In the genomic region with DNA sequence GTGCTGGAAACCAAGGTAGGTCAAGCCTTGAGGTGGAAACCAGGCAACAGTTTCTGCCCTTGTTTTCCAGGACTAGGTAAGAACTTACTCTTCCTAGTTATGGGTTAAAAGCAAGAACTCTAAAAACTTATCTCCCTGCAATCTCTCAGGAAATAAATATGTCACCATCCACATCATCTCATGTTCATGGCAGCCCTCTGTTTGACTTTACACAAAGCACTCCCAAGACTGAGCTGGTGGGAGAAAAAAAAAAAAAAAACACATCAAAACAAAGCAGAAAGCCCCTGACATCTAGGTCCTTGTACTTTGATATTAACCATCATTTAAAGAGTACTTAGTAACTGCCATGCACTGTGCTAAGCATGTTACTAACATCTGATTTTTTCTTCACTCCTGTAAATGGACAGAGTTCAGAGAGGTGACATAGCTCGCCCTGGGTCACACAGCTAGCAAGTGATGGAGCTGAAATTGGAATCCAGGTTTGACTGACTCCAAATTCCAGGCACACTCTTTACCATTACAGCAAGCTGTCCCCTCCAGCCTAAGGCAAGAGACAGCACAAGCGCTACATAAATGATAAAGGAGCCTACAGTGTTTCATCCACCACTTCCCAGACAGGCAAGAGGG, we compare ENCODE assay signal across 13 cellular contexts.
DNase-seq lines count a peak whose midpoint lies in the region; ATAC-seq and TF ChIP-seq lines count a peak whose summit lies in the region.
"Had no signal": no experiment of that assay in that cellular context is flagged by ENCODE, and none has a peak within 500 bp of the region (broad histone marks: within the 10 kb centered on the region; RNA-seq: fewer than 3 reads in every experiment).

No MANE protein-coding gene starts in this region.

- H3K9me2 ChIP-seq in SK-N-SH, result no peaks in the 10 kb centered on the region

- 72% methylated on average over 2 of the region's 2 CpGs for WGBS in SK-N-SH (ENCODE audit: low lambda C conversion rate)

- H3K4me2 ChIP-seq in SK-N-SH, result no peak overlapping the region; the same call in 1 of the 2 replicates
- H3K4me2 ChIP-seq: BLaER1 treated with 17β-estradiol and CSF1 and Interleukin-3, amounts not matched to agents 10 nM and 100 nM had no signal

- no peaks in the 10 kb centered on the region for H3K79me2 ChIP-seq in SK-N-SH (ENCODE audit: insufficient read depth)

- H3K27ac ChIP-seq in SK-N-SH (ENCODE audit: low read depth in 2 of 2, low read length in 1 of 2), result peak overlapping the region in 1 of 2 experiments; percentile 99; a peak in 2 of 4 replicates
- peak overlapping the region; percentile 93 to 95 for H3K27ac ChIP-seq in breast epithelium
- H3K27ac ChIP-seq: BLaER1 treated with 17β-estradiol and CSF1 and Interleukin-3, amounts not matched to agents 10 nM and 100 nM; ovary had no signal

- H3K27ac Mint-ChIP-seq in type B pancreatic cell, result peak overlapping the region; percentile 94

- H3K4me1 ChIP-seq in SK-N-SH (ENCODE audit: control insufficient read depth in 1 of 2, insufficient read depth in 2 of 2, low read depth in 1 of 2, low read length in 1 of 2) (peaks cover 5 to 62% of the 10 kb centered on the region in 2 experiments; a peak in 3 of 4 replicates), breast epithelium (peaks cover 0 to 5% of the 10 kb centered on the region in 2 donors), mucosa of stomach (ENCODE audit: control insufficient read depth, insufficient read depth, low read length) (peaks cover 36% of the 10 kb centered on the region)

- peak overlapping the region; percentile 42 for H3K4me3 Mint-ChIP-seq in type B pancreatic cell

- H3K27me3 ChIP-seq in SK-N-SH (ENCODE audit: insufficient read depth), result no peaks in the 10 kb centered on the region
- no peaks in the 10 kb centered on the region for H3K27me3 ChIP-seq in breast epithelium
- no peaks in the 10 kb centered on the region for H3K27me3 ChIP-seq in mucosa of stomach (ENCODE audit: control insufficient read depth, insufficient read depth, low read length)
- H3K27me3 ChIP-seq: BLaER1 treated with 17β-estradiol and CSF1 and Interleukin-3, amounts not matched to agents 10 nM and 100 nM; ovary had no signal

- peaks cover 5% of the 10 kb centered on the region for H3K36me3 Mint-ChIP-seq in type B pancreatic cell

- no peak for TF ChIP-seq RAD21 in SK-N-SH (IDR thresholded peaks at IDR 0.05; ENCODE audit: low read length)

- POLR2A ChIA-PET in SK-N-SH (lab: Yijun Ruan, JAX), result no interaction called here

- H3K9ac ChIP-seq in SK-N-SH, result no peak overlapping the region
- peak overlapping the region; percentile 57 for H3K9ac ChIP-seq in mucosa of stomach (ENCODE audit: low read length)
- H3K9ac ChIP-seq: BLaER1 treated with 17β-estradiol and CSF1 and Interleukin-3, amounts not matched to agents 10 nM and 100 nM had no signal

- no peaks in the 10 kb centered on the region for H3K27me3 Mint-ChIP-seq in type B pancreatic cell

- intact Hi-C loops in breast epithelium (cut with DNase I; ENCODE audit: low total_unique reads), result no loop called here

- TF ChIP-seq EP300 in SK-N-SH (IDR thresholded peaks at IDR 0.05; ENCODE audit: borderline replicate concordance in 1 of 2, low read depth in 1 of 2, low read length in 1 of 2), result no peak

- H3K36me3 ChIP-seq in SK-N-SH (replicated peaks in 1 of 2; ENCODE audit: control insufficient read depth in 1 of 2, insufficient read depth in 2 of 2, low read length in 1 of 2), result no peaks in the 10 kb centered on the region
- no peaks in the 10 kb centered on the region for H3K36me3 ChIP-seq in breast epithelium
- no peaks in the 10 kb centered on the region for H3K36me3 ChIP-seq in mucosa of stomach (ENCODE audit: control insufficient read depth, insufficient read depth, low read length)
- H3K36me3 ChIP-seq: BLaER1 treated with 17β-estradiol and CSF1 and Interleukin-3, amounts not matched to agents 10 nM and 100 nM; ovary had no signal

- H3K4me1 Mint-ChIP-seq in type B pancreatic cell (ENCODE audit: unreplicated experiment), result peaks cover 35% of the 10 kb centered on the region

- peak overlapping the region; percentile 73; the same call in 1 of the 2 replicates for H2AFZ ChIP-seq in SK-N-SH (ENCODE audit: low read depth)

- H3K9me3 ChIP-seq in SK-N-SH (no peaks in the 10 kb centered on the region), breast epithelium (no peaks in the 10 kb centered on the region), mucosa of stomach (ENCODE audit: control insufficient read depth, low read length) (no peaks in the 10 kb centered on the region)
- H3K9me3 ChIP-seq: BLaER1 treated with 17β-estradiol and CSF1 and Interleukin-3, amounts not matched to agents 10 nM and 100 nM; ovary had no signal

- peaks cover 5% of the 10 kb centered on the region for H3F3A ChIP-seq in SK-N-SH (replicated peaks; ENCODE audit: insufficient read depth)

- ATAC-seq in SK-N-SH treated with all-trans-retinoic acid at 6 μM for 48 hours (no peak), esophagus mucosa (no peak)

- TF ChIP-seq CTCF in SK-N-SH (IDR thresholded peaks at IDR 0.05) (no peak), breast epithelium (IDR thresholded peaks at IDR 0.05) (no peak), type B pancreatic cell (conservative IDR thresholded peaks at IDR 0.05) (no peak), GM10266 (IDR thresholded peaks at IDR 0.05; ENCODE audit: control insufficient read depth, insufficient read depth, low read depth, missing control alignments) (no peak)

- H3K4me3 ChIP-seq in SK-N-SH (ENCODE audit: low read depth in 2 of 2, low read length in 1 of 2), result no peak overlapping the region
- H3K4me3 ChIP-seq in breast epithelium, result peak overlapping the region in 2 of 3 donors; percentile 18 to 39
- H3K4me3 ChIP-seq in mucosa of stomach (ENCODE audit: low read length), result peak overlapping the region; percentile 33
- H3K4me3 ChIP-seq: BLaER1 treated with 17β-estradiol and CSF1 and Interleukin-3, amounts not matched to agents 10 nM and 100 nM; ovary had no signal

- TF ChIP-seq POLR2A in breast epithelium (IDR thresholded peaks at IDR 0.05), result no peak

- DNase-seq in SK-N-SH (no peak), breast epithelium (ENCODE audit: low spot score in 2 of 2) (no peak), type B pancreatic cell (ENCODE audit: extremely low spot score, unreplicated experiment) (no peak), GM10266 (ENCODE audit: extremely low spot score) (no peak)
- no peak for DNase-seq in stimulated activated CD4-positive, alpha-beta T cell treated with anti-CD3 and anti-CD28 coated beads, Interleukin-4, amount 100 ng/mL, for 1 hour
- DNase-seq: effector memory CD4-positive, alpha-beta T cell; NCI-H446; ovary; stimulated activated CD4-positive, alpha-beta T cell treated with anti-CD3 and anti-CD28 coated beads, Interleukin-2, amount 100 ng/mL, for 48 hours had no signal

- H3K9me3 Mint-ChIP-seq in type B pancreatic cell, result no peaks in the 10 kb centered on the region

- CTCF ChIA-PET in SK-N-SH (lab: Yijun Ruan, JAX), result interaction anchor here (0.6 to 5.4 kb wide), 2 partner anchors 40 to 773 kb away, joined by 3 to 40 read pairs; no protein-coding TSS in a partner anchor

- no peaks in the 10 kb centered on the region for H4K20me1 ChIP-seq in SK-N-SH (ENCODE audit: insufficient read depth)
- H4K20me1 ChIP-seq: BLaER1 treated with 17β-estradiol and CSF1 and Interleukin-3, amounts not matched to agents 10 nM and 100 nM had no signal

TF ChIP-seq in SK-N-SH, 30 proteins besides CTCF, POLR2A, EP300 and RAD21:
- TF ChIP-seq NRF1 (IDR thresholded peaks at IDR 0.05; ENCODE audit: low read depth, low read length), result no peak
- TF ChIP-seq RFX5 (IDR thresholded peaks at IDR 0.05; ENCODE audit: low read length), result no peak
- TF ChIP-seq YY1 (IDR thresholded peaks at IDR 0.05; ENCODE audit: low read depth), result no peak
- TF ChIP-seq MEF2A (IDR thresholded peaks at IDR 0.05; ENCODE audit: borderline replicate concordance, low read depth), result no peak
- TF ChIP-seq TCF12 (IDR thresholded peaks at IDR 0.05), result no peak
- no peak for TF ChIP-seq EZH2phosphoT487 (IDR thresholded peaks at IDR 0.05; ENCODE audit: borderline replicate concordance, low read depth)

TF ChIP-seq in SK-N-SH treated with all-trans-retinoic acid at 6 μM for 48 hours, 23 proteins besides CTCF, POLR2A, EP300 and RAD21:
- TF ChIP-seq PPARA (CRISPR knock-in tag; IDR thresholded peaks at IDR 0.05; ENCODE audit: borderline replicate concordance), result no peak

Comparison
In these comparisons a context has a peak if more than half of its experiments do, and no peak if none do; other contexts are left out.
1. H3K4me3 ChIP-seq: peak in breast epithelium (2 of 3) and mucosa of stomach (single experiment); none in SK-N-SH (0 of 2).